ENCODE assay signal across 16 cellular contexts in genomic region chr2:49938268-49938667, GRCh38.
"Had no signal": no experiment of that assay in that cellular context is flagged by ENCODE, and none has a peak within 500 bp of the region (broad histone marks: within the 10 kb centered on the region; RNA-seq: fewer than 3 reads in every experiment).

No MANE protein-coding gene starts in this region.

- DNase-seq: colonic mucosa; cortex of kidney; effector CD8-positive, alpha-beta T cell; effector memory CD8-positive, alpha-beta T cell; endodermal cell; heart left ventricle; hypothalamus; immature natural killer cell; islet precursor cell; left cardiac atrium; left lung; left ventricle myocardium superior; lower lobe of right lung; mesenchymal stem cell; naive thymus-derived CD4-positive, alpha-beta T cell; natural killer cell had no signal
